ENCODE assay signal across 1 cellular context in the genomic region with DNA sequence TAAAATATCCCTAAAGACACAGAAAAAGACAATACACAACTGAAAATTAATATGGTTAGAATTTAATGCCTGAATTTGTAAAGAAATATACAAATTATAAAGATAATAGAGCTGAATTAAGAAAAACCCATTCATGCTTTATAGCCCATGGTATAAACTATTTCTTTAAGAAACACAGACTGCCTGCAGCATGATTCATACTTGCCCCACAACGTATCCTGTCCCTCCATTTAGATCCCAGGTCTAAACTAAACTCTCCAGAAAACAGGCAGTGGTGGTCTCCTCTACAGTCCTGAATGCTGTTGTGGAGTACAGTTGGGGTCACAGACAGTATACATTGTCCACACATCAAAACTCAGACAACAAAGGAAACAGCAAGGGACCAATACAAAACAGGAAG.
TF ChIP-seq lines count a peak whose summit lies in the region.

No MANE protein-coding gene starts in this region.

TF ChIP-seq in A549, 52 proteins besides CTCF, POLR2A, EP300 and RAD21 (continued from another document):
- TF ChIP-seq TP53 (CRISPR knock-in tag; IDR thresholded peaks at IDR 0.05) (no peak), RFX5 (IDR thresholded peaks at IDR 0.05) (no peak), EHMT2 (IDR thresholded peaks at IDR 0.05; ENCODE audit: low read depth) (no peak), FOSB (CRISPR knock-in tag; IDR thresholded peaks at IDR 0.05) (no peak), RNF2 (IDR thresholded peaks at IDR 0.05; ENCODE audit: borderline replicate concordance, low read depth) (no peak)
- TF ChIP-seq, protein P1, sequence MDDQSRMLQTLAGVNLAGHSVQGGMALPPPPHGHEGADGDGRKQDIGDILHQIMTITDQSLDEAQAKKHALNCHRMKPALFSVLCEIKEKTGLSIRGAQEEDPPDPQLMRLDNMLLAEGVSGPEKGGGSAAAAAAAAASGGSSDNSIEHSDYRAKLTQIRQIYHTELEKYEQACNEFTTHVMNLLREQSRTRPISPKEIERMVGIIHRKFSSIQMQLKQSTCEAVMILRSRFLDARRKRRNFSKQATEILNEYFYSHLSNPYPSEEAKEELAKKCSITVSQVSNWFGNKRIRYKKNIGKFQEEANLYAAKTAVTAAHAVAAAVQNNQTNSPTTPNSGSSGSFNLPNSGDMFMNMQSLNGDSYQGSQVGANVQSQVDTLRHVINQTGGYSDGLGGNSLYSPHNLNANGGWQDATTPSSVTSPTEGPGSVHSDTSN (IDR thresholded peaks at IDR 0.05) = no peak
- TF ChIP-seq, protein P2, sequence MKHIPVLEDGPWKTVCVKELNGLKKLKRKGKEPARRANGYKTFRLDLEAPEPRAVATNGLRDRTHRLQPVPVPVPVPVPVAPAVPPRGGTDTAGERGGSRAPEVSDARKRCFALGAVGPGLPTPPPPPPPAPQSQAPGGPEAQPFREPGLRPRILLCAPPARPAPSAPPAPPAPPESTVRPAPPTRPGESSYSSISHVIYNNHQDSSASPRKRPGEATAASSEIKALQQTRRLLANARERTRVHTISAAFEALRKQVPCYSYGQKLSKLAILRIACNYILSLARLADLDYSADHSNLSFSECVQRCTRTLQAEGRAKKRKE (CRISPR knock-in tag; IDR thresholded peaks at IDR 0.05; ENCODE audit: low read depth) = no peak
- TF ChIP-seq, protein P3, sequence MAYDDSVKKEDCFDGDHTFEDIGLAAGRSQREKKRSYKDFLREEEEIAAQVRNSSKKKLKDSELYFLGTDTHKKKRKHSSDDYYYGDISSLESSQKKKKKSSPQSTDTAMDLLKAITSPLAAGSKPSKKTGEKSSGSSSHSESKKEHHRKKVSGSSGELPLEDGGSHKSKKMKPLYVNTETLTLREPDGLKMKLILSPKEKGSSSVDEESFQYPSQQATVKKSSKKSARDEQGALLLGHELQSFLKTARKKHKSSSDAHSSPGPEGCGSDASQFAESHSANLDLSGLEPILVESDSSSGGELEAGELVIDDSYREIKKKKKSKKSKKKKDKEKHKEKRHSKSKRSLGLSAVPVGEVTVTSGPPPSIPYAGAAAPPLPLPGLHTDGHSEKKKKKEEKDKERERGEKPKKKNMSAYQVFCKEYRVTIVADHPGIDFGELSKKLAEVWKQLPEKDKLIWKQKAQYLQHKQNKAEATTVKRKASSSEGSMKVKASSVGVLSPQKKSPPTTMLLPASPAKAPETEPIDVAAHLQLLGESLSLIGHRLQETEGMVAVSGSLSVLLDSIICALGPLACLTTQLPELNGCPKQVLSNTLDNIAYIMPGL (CRISPR knock-in tag; IDR thresholded peaks at IDR 0.05; ENCODE audit: borderline replicate concordance) = no peak
TF ChIP-seq in A549: peak in this region for 0.
